ENCODE assay signal across 8 cellular contexts in genomic region chr14:70086685-70087379, GRCh38.
DNase-seq lines count a peak whose midpoint lies in the region; ATAC-seq and TF ChIP-seq lines count a peak whose summit lies in the region.

No MANE protein-coding gene starts in this region.

- ATAC-seq in heart right ventricle (peak in 1 of 8 donors; percentile 22), left lobe of liver (peak; percentile 89), GM18517 (IDR thresholded peaks at IDR 0.05; ENCODE audit: unreplicated experiment) (no peak), HG02763 (IDR thresholded peaks at IDR 0.05; ENCODE audit: unreplicated experiment) (no peak)

- H3K4me3 ChIP-seq in heart right ventricle (no peak overlapping the region), right atrium auricular region (no peak overlapping the region)

- H3K27me3 ChIP-seq in heart right ventricle (peaks cover 0 to 61% (median 29%) of the 10 kb centered on the region in 7 donors), right atrium auricular region (peaks cover 0 to 3% of the 10 kb centered on the region in 2 donors)

- TF ChIP-seq CTCF in heart right ventricle (IDR thresholded peaks at IDR 0.05) (peak in 7 of 9 donors; percentile 36 to 60 (median 51)), right atrium auricular region (IDR thresholded peaks at IDR 0.05) (peak in 1 of 2 donors; percentile 61)

- H3K36me3 ChIP-seq in heart right ventricle: no peaks in the 10 kb centered on the region
- no peaks in the 10 kb centered on the region for H3K36me3 ChIP-seq in right atrium auricular region

- intact Hi-C loops in heart right ventricle (cut with DNase I): loop anchor here in 6 of 10 donors (5.0 to 10.0 kb wide), 2 partner anchors 228 to 230 kb away; no protein-coding TSS in a partner anchor

- WGBS in heart right ventricle, 2 donors: 28 to 33% methylated on average over 5 of the region's 5 CpGs

- DNase-seq in heart right ventricle (no peak), right atrium auricular region (ENCODE audit: low spot score) (no peak), NCI-H146 treated with DMSO at 0.1 percent for 48 hours (lab: John Stamatoyannopoulos, UW; ENCODE audit: unreplicated experiment) (peak; percentile 22), amniotic epithelial cell (ENCODE audit: low read depth) (peak; percentile 47), left lobe of liver (ENCODE audit: low spot score) (no peak), HPDE6-E6E7 (ENCODE audit: extremely low spot score) (no peak)

- no peak overlapping the region for H3K27ac ChIP-seq in heart right ventricle
- no peak overlapping the region for H3K27ac ChIP-seq in right atrium auricular region

- H3K9me3 ChIP-seq in heart right ventricle (no peaks in the 10 kb centered on the region), right atrium auricular region (no peaks in the 10 kb centered on the region)

- H3K4me1 ChIP-seq in heart right ventricle (no peaks in the 10 kb centered on the region), right atrium auricular region (no peaks in the 10 kb centered on the region)

Comparison
In these comparisons a context has a peak if more than half of its experiments do, and no peak if none do; other contexts are left out.
1. DNase-seq: peak in NCI-H146 treated with DMSO at 0.1 percent for 48 hours (single experiment) and amniotic epithelial cell (single experiment); none in heart right ventricle (0 of 2), right atrium auricular region (single experiment), left lobe of liver (single experiment) and HPDE6-E6E7 (single experiment).